In genomic region chr3:147652682-147653081, GRCh38 we compare ENCODE assay signal across 15 cellular contexts.
A peak's percentile ranks its signal among the peaks of the same experiment; 100 is the strongest.
DNase-seq lines count a peak whose midpoint lies in the region; ATAC-seq and TF ChIP-seq lines count a peak whose summit lies in the region.
"Had no signal": no experiment of that assay in that cellular context is flagged by ENCODE, and none has a peak within 500 bp of the region (broad histone marks: within the 10 kb centered on the region; RNA-seq: fewer than 3 reads in every experiment).

No MANE protein-coding gene starts in this region.

- no peak overlapping the region for H3K23ac ChIP-seq in IMR-90 (ENCODE audit: low read depth, low read length)

- no peaks in the 10 kb centered on the region for H3K36me3 Mint-ChIP-seq in naive thymus-derived CD8-positive, alpha-beta T cell
- H3K36me3 Mint-ChIP-seq: CD4-positive, alpha-beta memory T cell had no signal

- no peaks in the 10 kb centered on the region for H3K79me1 ChIP-seq in IMR-90 (ENCODE audit: low read depth in 1 of 2, low read length in 2 of 2)

- no peak overlapping the region for H3K4ac ChIP-seq in IMR-90 (ENCODE audit: low read depth, low read length)

- H3K9me3 Mint-ChIP-seq in naive thymus-derived CD8-positive, alpha-beta T cell = peaks cover 0 to 13% (median 4%) of the 10 kb centered on the region in 9 donors

- TF ChIP-seq CTCF in IMR-90 (conservative IDR thresholded peaks at IDR 0.05; ENCODE audit: low read depth, low read length) (no peak), choroid plexus epithelial cell (conservative IDR thresholded peaks at IDR 0.05; ENCODE audit: low read depth, low read length) (no peak), psoas muscle (IDR thresholded peaks at IDR 0.05) (no peak), PC-9 (conservative IDR thresholded peaks at IDR 0.05) (no peak)

- CTCF ChIA-PET in IMR-90 (lab: Yijun Ruan, JAX) = no interaction called here
- CTCF ChIA-PET in PC-9 (lab: Charles Lee) = no interaction called here

- H4K5ac ChIP-seq in IMR-90 (ENCODE audit: low read depth, low read length) = no peak overlapping the region

- H3K4me3 Mint-ChIP-seq in naive thymus-derived CD8-positive, alpha-beta T cell = no peak overlapping the region
- H3K4me3 Mint-ChIP-seq: B cell; CD4-positive, alpha-beta memory T cell had no signal

- POLR2A ChIA-PET in IMR-90 (lab: Charles Lee; ENCODE audit: unreplicated experiment) = no interaction called here
- POLR2A ChIA-PET in PC-9 (lab: Charles Lee; ENCODE audit: unreplicated experiment) = no interaction called here
- POLR2A ChIA-PET in naive thymus-derived CD8-positive, alpha-beta T cell (lab: Charles Lee) = no interaction called here

- no peak overlapping the region for H4K91ac ChIP-seq in IMR-90 (ENCODE audit: insufficient read depth, low read depth, low read length)

- H2BK120ac ChIP-seq in IMR-90 (ENCODE audit: low read depth, low read length) = no peak overlapping the region

- no peak overlapping the region for H2AK9ac ChIP-seq in IMR-90 (replicated peaks; ENCODE audit: low read depth, low read length, poor library complexity)

- no peak overlapping the region for H2AK5ac ChIP-seq in IMR-90 (ENCODE audit: low read depth, low read length)

- no peaks in the 10 kb centered on the region for H3F3A ChIP-seq in PC-9 (ENCODE audit: insufficient read depth, low read depth)

- no CpG with 5 or more reads among the region's 2 CpGs for WGBS in IMR-90 (ENCODE audit: extremely low coverage in 2 of 2, insufficient read length in 1 of 2), 2 experiments
- 73 to 86% (median 78%) methylated on average over 2 of the region's 2 CpGs for WGBS in psoas muscle, 3 donors

- no peak for TF ChIP-seq POLR2A in IMR-90 (IDR thresholded peaks at IDR 0.05; ENCODE audit: low read depth, low read length)

- no peak overlapping the region for H3K4me2 ChIP-seq in IMR-90 (ENCODE audit: low read depth, low read length)
- no peak overlapping the region for H3K4me2 ChIP-seq in PC-9

- H2BK5ac ChIP-seq in IMR-90 (ENCODE audit: low read depth, low read length, poor library complexity, severe bottlenecking) = no peak overlapping the region

- H3K36me3 ChIP-seq in IMR-90 (ENCODE audit: control insufficient read depth, insufficient read depth, low read length) = no peaks in the 10 kb centered on the region
- no peaks in the 10 kb centered on the region for H3K36me3 ChIP-seq in psoas muscle (ENCODE audit: insufficient read depth in 1 of 2, low read depth in 1 of 2)
- no peaks in the 10 kb centered on the region for H3K36me3 ChIP-seq in PC-9 (ENCODE audit: low read depth)

- intact Hi-C loops in IMR-90 (cut with micrococcal nuclease) (no loop called here), psoas muscle (cut with DNase I) (loop anchor here in 1 of 2 donors (10.0 kb wide), 1 partner anchor 102 kb away; no protein-coding TSS in a partner anchor), PC-9 (cut with micrococcal nuclease; ENCODE audit: unreplicated experiment) (no loop called here)

- ATAC-seq in IMR-90 (ENCODE audit: low read depth) = peak; percentile 53
- ATAC-seq in psoas muscle = no peak
- ATAC-seq in HG03521 (IDR thresholded peaks at IDR 0.05; ENCODE audit: unreplicated experiment) = no peak
- no peak for ATAC-seq in naive thymus-derived CD8-positive, alpha-beta T cell

- H3K27me3 Mint-ChIP-seq in naive thymus-derived CD8-positive, alpha-beta T cell = no peaks in the 10 kb centered on the region
- H3K27me3 Mint-ChIP-seq: B cell; CD4-positive, alpha-beta memory T cell had no signal

- no peak overlapping the region for H2BK15ac ChIP-seq in IMR-90 (ENCODE audit: low read depth, low read length)

- no peaks in the 10 kb centered on the region for H3K9me2 ChIP-seq in PC-9 (ENCODE audit: insufficient read depth)

- peaks cover 0 to 2% (median 0%) of the 10 kb centered on the region in 4 donors for H3K4me1 Mint-ChIP-seq in naive thymus-derived CD8-positive, alpha-beta T cell
- H3K4me1 Mint-ChIP-seq: B cell; CD4-positive, alpha-beta memory T cell had no signal

- H3K79me2 ChIP-seq in PC-9 (ENCODE audit: low read depth) = no peaks in the 10 kb centered on the region

- H4K8ac ChIP-seq in IMR-90 (ENCODE audit: low read depth in 2 of 2, low read length in 2 of 2) = no peak overlapping the region

- H4K20me1 ChIP-seq in IMR-90 (ENCODE audit: insufficient read depth, low read length) (no peaks in the 10 kb centered on the region), PC-9 (ENCODE audit: insufficient read depth) (no peaks in the 10 kb centered on the region)

- in situ Hi-C loops in IMR-90 (cut with MboI; ENCODE audit: low sequenced_read_pairs) = no loop called here

- no peak overlapping the region for H3K27ac ChIP-seq in IMR-90 (ENCODE audit: insufficient read depth, low read length)
- peak overlapping the region; percentile 3 for H3K27ac ChIP-seq in psoas muscle
- H3K27ac ChIP-seq in PC-9 = no peak overlapping the region

- H3K27ac Mint-ChIP-seq in naive thymus-derived CD8-positive, alpha-beta T cell = no peak overlapping the region
- H3K27ac Mint-ChIP-seq: B cell; CD4-positive, alpha-beta memory T cell had no signal

- H2AFZ ChIP-seq in IMR-90 (replicated peaks; ENCODE audit: low read length, poor library complexity) (no peak overlapping the region), PC-9 (no peak overlapping the region)

- dilution Hi-C loops in IMR-90 (cut with HindIII; ENCODE audit: low sequenced_read_pairs, unreplicated experiment) = no loop called here

- DNase-seq in EH (ENCODE audit: low read depth) = peak; percentile 49
- peak; percentile 1 for DNase-seq in IMR-90
- DNase-seq in choroid plexus epithelial cell (ENCODE audit: low read depth) = peak; percentile 26
- DNase-seq in psoas muscle = no peak
- no peak for DNase-seq in PC-9
- no peak for DNase-seq in retina
- DNase-seq in naive thymus-derived CD8-positive, alpha-beta T cell = no peak
- DNase-seq: ACHN; CD4-positive, alpha-beta memory T cell; DND-41; NCI-H1436 treated with DMSO at 0.1 percent for 48 hours; NCI-H748 treated with DMSO at 0.1 percent for 48 hours; SHP77 had no signal

- no peaks in the 10 kb centered on the region for H3K9me1 ChIP-seq in IMR-90 (ENCODE audit: insufficient read depth, low read length)

- no peak for TF ChIP-seq RAD21 in IMR-90 (IDR thresholded peaks at IDR 0.05; ENCODE audit: low read length)

- no peak overlapping the region for H3K18ac ChIP-seq in IMR-90 (ENCODE audit: low read depth, low read length)

- H3K9ac ChIP-seq in IMR-90 (ENCODE audit: low read depth, low read length) = no peak overlapping the region

- no peaks in the 10 kb centered on the region for H3K9me3 ChIP-seq in IMR-90 (ENCODE audit: control insufficient read depth, insufficient read depth, low read length)
- no peaks in the 10 kb centered on the region for H3K9me3 ChIP-seq in psoas muscle
- no peaks in the 10 kb centered on the region for H3K9me3 ChIP-seq in PC-9 (ENCODE audit: insufficient read depth, low read depth)

- no TSS peak for BruUV-seq in IMR-90 (replicated peaks; lab: Mats Ljungman, UMichigan)
- BruUV-seq in PC-9 (replicated peaks; lab: Mats Ljungman, UMichigan) = no TSS peak

- H2BK20ac ChIP-seq in IMR-90 (ENCODE audit: low read depth, low read length) = no peak overlapping the region

- H3K4me3 ChIP-seq in IMR-90 (ENCODE audit: insufficient read depth, low read depth, low read length) (no peak overlapping the region), choroid plexus epithelial cell (ENCODE audit: low read depth, low read length) (no peak overlapping the region), psoas muscle (no peak overlapping the region), PC-9 (no peak overlapping the region)

- H3K4me1 ChIP-seq in IMR-90 (ENCODE audit: control insufficient read depth, insufficient read depth, low read length) (no peaks in the 10 kb centered on the region), psoas muscle (peaks cover 27% of the 10 kb centered on the region), PC-9 (replicated peaks; ENCODE audit: insufficient read depth) (no peaks in the 10 kb centered on the region)

- no peak overlapping the region for H3K14ac ChIP-seq in IMR-90 (replicated peaks; ENCODE audit: low read depth, low read length)

- H3K56ac ChIP-seq in IMR-90 (ENCODE audit: extremely low read depth, insufficient read depth, low read length) = no peak overlapping the region

- no peaks in the 10 kb centered on the region for H3K27me3 ChIP-seq in IMR-90 (ENCODE audit: control insufficient read depth, insufficient read depth, low read length)
- no peaks in the 10 kb centered on the region for H3K27me3 ChIP-seq in psoas muscle (ENCODE audit: insufficient read depth in 3 of 3, low read length in 2 of 3)
- H3K27me3 ChIP-seq in PC-9 (ENCODE audit: insufficient read depth, low read depth) = no peaks in the 10 kb centered on the region

TF ChIP-seq in IMR-90, 13 proteins besides CTCF, POLR2A, EP300 and RAD21:
- no peak for TF ChIP-seq MAFK (IDR thresholded peaks at IDR 0.05; ENCODE audit: low read depth, low read length)
- no peak for TF ChIP-seq MAZ (IDR thresholded peaks at IDR 0.05; ENCODE audit: borderline replicate concordance, low read depth, low read length)
- TF ChIP-seq CEBPB (IDR thresholded peaks at IDR 0.05; ENCODE audit: low read depth, low read length) = no peak
TF ChIP-seq in IMR-90: peak in this region for 0.

Comparison
In these comparisons a context has a peak if more than half of its experiments do, and no peak if none do; other contexts are left out.
1. DNase-seq: peak in EH (single experiment), IMR-90 (single experiment) and choroid plexus epithelial cell (single experiment); none in psoas muscle (0 of 2), PC-9 (0 of 2), retina (single experiment) and naive thymus-derived CD8-positive, alpha-beta T cell (0 of 10).